Comparison of ENCODE assay signal across 6 cellular contexts in genomic region chr13:85371254-85371653, GRCh38.
"Had no signal": no experiment of that assay in that cellular context is flagged by ENCODE, and none has a peak within 500 bp of the region (broad histone marks: within the 10 kb centered on the region; RNA-seq: fewer than 3 reads in every experiment).

No MANE protein-coding gene starts in this region.

- DNase-seq: IMR-90, KBM-7, KG1 had no signal

- H3K4me3 ChIP-seq: K562 had no signal

- FAIRE-seq: HTR-8/SVneo, K562 had no signal

- ATAC-seq: K562 had no signal

- H3K27ac ChIP-seq: HL-60 had no signal
